1 cellular context compared by ENCODE assay signal in the genomic region with DNA sequence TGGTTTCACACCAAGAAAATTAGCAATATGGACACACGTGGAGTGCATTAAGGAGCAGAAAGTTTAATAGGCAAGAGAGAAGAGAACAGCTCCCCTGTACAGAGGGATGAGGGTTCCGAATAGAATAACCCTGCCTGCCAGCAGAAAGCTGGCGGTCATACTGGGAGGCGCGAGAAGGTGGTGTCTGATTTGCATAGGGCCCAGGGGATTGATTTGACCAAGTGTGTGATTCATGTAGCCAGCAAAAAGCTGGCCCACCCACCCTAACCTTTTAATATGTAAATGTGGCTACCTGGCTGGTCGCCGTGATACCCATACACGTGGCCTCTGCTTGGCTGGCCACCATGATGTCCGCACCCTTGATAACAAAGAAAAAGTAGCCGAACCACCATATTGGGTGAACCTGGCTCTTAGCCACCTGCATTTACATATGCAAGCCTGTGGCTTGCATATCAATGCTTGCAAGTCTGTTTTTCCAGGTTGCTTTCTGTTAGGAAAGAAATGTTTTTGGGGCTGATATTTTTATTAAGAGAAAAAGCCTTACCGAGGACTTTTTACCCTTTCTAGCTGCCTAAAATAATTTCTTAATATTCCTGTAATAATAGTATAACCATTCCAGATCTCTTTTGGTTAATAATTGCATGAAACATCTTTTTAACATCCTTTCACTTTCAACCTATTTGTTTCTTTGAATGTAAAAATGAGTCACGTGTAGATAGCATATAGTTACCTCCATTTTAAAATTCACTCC.
TF ChIP-seq lines count a peak whose summit lies in the region.

No MANE protein-coding gene starts in this region.

TF ChIP-seq in GM23338, 12 proteins besides CTCF, POLR2A, EP300 and RAD21:
- TF ChIP-seq, protein P1, sequence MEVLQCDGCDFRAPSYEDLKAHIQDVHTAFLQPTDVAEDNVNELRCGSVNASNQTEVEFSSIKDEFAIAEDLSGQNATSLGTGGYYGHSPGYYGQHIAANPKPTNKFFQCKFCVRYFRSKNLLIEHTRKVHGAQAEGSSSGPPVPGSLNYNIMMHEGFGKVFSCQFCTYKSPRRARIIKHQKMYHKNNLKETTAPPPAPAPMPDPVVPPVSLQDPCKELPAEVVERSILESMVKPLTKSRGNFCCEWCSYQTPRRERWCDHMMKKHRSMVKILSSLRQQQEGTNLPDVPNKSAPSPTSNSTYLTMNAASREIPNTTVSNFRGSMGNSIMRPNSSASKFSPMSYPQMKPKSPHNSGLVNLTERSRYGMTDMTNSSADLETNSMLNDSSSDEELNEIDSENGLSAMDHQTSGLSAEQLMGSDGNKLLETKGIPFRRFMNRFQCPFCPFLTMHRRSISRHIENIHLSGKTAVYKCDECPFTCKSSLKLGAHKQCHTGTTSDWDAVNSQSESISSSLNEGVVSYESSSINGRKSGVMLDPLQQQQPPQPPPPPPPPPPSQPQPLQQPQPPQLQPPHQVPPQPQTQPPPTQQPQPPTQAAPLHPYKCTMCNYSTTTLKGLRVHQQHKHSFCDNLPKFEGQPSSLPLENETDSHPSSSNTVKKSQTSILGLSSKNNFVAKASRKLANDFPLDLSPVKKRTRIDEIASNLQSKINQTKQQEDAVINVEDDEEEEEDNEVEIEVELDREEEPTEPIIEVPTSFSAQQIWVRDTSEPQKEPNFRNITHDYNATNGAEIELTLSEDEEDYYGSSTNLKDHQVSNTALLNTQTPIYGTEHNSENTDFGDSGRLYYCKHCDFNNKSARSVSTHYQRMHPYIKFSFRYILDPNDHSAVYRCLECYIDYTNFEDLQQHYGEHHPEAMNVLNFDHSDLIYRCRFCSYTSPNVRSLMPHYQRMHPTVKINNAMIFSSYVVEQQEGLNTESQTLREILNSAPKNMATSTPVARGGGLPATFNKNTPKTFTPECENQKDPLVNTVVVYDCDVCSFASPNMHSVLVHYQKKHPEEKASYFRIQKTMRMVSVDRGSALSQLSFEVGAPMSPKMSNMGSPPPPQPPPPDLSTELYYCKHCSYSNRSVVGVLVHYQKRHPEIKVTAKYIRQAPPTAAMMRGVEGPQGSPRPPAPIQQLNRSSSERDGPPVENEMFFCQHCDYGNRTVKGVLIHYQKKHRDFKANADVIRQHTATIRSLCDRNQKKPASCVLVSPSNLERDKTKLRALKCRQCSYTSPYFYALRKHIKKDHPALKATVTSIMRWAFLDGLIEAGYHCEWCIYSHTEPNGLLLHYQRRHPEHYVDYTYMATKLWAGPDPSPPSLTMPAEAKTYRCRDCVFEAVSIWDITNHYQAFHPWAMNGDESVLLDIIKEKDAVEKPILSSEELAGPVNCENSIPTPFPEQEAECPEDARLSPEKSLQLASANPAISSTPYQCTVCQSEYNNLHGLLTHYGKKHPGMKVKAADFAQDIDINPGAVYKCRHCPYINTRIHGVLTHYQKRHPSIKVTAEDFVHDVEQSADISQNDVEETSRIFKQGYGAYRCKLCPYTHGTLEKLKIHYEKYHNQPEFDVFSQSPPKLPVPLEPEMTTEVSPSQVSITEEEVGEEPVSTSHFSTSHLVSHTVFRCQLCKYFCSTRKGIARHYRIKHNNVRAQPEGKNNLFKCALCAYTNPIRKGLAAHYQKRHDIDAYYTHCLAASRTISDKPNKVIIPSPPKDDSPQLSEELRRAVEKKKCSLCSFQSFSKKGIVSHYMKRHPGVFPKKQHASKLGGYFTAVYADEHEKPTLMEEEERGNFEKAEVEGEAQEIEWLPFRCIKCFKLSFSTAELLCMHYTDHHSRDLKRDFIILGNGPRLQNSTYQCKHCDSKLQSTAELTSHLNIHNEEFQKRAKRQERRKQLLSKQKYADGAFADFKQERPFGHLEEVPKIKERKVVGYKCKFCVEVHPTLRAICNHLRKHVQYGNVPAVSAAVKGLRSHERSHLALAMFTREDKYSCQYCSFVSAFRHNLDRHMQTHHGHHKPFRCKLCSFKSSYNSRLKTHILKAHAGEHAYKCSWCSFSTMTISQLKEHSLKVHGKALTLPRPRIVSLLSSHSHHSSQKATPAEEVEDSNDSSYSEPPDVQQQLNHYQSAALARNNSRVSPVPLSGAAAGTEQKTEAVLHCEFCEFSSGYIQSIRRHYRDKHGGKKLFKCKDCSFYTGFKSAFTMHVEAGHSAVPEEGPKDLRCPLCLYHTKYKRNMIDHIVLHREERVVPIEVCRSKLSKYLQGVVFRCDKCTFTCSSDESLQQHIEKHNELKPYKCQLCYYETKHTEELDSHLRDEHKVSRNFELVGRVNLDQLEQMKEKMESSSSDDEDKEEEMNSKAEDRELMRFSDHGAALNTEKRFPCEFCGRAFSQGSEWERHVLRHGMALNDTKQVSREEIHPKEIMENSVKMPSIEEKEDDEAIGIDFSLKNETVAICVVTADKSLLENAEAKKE (CRISPR knock-in tag; IDR thresholded peaks at IDR 0.05): peak; percentile 51; the same call in 1 of the 2 replicates
- TF ChIP-seq CREB1 (CRISPR knock-in tag; IDR thresholded peaks at IDR 0.05; ENCODE audit: low read depth): peak; percentile 63
- TF ChIP-seq JUNB (IDR thresholded peaks at IDR 0.05; ENCODE audit: unreplicated experiment): no peak
- TF ChIP-seq POLR2AphosphoS5 (IDR thresholded peaks at IDR 0.05; ENCODE audit: low read depth): peak; percentile 84
- TF ChIP-seq ZNF331 (CRISPR knock-in tag; IDR thresholded peaks at IDR 0.05; ENCODE audit: low read depth): peak; percentile 20; the same call in 1 of the 2 replicates
- peak; percentile 65; the same call in 1 of the 2 replicates for TF ChIP-seq NANOG (IDR thresholded peaks at IDR 0.05; ENCODE audit: borderline replicate concordance)
- TF ChIP-seq, protein P2, sequence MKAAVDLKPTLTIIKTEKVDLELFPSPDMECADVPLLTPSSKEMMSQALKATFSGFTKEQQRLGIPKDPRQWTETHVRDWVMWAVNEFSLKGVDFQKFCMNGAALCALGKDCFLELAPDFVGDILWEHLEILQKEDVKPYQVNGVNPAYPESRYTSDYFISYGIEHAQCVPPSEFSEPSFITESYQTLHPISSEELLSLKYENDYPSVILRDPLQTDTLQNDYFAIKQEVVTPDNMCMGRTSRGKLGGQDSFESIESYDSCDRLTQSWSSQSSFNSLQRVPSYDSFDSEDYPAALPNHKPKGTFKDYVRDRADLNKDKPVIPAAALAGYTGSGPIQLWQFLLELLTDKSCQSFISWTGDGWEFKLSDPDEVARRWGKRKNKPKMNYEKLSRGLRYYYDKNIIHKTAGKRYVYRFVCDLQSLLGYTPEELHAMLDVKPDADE (IDR thresholded peaks at IDR 0.05): no peak
- peak; percentile 82; the same call in 1 of the 2 replicates for TF ChIP-seq ZNF114 (CRISPR knock-in tag; IDR thresholded peaks at IDR 0.05)
